1 cellular context compared by ENCODE assay signal in the genomic region with DNA sequence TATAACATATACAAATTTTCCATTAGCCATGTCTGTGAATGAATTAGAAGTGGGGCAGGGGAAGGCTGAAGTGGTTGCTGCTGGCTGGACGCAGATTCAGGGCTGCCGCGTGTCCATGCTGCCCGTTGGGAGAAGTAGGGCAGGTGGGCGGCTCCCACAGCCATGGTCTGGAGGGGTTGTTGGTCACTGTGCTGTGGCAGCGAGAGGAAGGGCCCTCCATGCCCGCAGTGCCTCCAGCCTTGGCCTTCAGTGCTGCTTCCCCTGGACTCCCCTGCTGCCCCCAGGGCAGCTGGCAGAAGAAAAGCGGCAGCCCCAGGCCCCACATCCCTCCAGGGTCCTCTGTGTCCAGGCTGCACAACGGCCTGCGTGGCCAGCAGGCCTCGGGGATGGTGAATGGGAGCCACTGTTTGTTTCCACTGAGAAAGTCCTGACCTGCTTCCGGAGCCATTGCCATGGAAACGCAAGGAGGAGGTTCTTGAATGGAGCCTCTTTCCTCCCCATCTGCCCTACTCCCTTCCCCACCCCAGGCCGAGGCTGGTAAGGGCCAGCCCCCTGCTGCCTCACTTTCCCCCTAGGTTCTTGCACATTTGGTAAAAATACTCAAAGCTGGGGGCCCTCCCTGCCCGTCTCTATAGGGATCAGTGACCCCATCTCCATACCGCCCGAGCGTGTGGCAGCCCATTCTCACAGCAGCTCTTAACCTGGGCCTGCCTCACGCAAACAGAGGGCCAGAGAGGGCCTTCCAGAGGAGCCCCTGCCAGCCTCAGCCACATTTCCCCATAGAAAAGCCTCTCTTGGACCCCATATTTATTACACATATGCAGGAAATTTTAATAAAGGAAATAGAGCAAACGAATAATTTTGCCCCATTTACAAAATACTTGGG.
TF ChIP-seq lines count a peak whose summit lies in the region.

No MANE protein-coding gene starts in this region.

TF ChIP-seq in WTC11, 78 proteins besides CTCF, POLR2A, EP300 and RAD21 (continued from another document):
- TF ChIP-seq SMAD4 (CRISPR knock-in tag; IDR thresholded peaks at IDR 0.05) (no peak), TP53 (CRISPR knock-in tag; IDR thresholded peaks at IDR 0.05) (no peak), SMAD3 (CRISPR knock-in tag; IDR thresholded peaks at IDR 0.05; ENCODE audit: borderline replicate concordance) (no peak)
